2 cellular contexts compared by ENCODE assay signal in the genomic region with DNA sequence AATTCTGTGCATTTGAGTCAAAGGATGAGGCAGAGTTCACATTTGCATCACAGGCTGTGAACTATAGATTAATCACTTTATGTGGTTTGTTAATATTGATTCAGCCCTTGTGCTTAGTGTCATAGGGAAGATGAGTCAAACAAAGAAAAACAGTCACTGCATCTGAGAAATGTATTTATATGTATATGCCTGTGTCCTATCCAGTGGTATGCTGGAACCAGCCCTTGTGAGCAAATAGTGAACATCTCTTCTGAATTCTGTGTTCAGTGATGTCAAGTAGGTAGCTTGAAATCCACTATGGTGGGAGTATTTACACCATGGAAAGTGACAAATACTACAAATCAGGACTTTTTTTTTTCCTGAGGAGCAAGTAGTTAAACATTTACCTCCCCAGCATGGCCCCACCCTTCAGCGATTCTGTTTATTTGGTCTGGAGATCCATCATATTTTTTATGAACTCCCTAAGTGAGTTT.
TF ChIP-seq lines count a peak whose summit lies in the region.

No MANE protein-coding gene starts in this region.

TF ChIP-seq in A549, 52 proteins besides CTCF, POLR2A, EP300 and RAD21 (continued from another document):
- TF ChIP-seq FOSL2 (IDR thresholded peaks at IDR 0.05) (no peak), FOSL2 (CRISPR knock-in tag; IDR thresholded peaks at IDR 0.05) (peak; percentile 83), TP53 (CRISPR knock-in tag; IDR thresholded peaks at IDR 0.05) (no peak)
- TF ChIP-seq, protein P1, sequence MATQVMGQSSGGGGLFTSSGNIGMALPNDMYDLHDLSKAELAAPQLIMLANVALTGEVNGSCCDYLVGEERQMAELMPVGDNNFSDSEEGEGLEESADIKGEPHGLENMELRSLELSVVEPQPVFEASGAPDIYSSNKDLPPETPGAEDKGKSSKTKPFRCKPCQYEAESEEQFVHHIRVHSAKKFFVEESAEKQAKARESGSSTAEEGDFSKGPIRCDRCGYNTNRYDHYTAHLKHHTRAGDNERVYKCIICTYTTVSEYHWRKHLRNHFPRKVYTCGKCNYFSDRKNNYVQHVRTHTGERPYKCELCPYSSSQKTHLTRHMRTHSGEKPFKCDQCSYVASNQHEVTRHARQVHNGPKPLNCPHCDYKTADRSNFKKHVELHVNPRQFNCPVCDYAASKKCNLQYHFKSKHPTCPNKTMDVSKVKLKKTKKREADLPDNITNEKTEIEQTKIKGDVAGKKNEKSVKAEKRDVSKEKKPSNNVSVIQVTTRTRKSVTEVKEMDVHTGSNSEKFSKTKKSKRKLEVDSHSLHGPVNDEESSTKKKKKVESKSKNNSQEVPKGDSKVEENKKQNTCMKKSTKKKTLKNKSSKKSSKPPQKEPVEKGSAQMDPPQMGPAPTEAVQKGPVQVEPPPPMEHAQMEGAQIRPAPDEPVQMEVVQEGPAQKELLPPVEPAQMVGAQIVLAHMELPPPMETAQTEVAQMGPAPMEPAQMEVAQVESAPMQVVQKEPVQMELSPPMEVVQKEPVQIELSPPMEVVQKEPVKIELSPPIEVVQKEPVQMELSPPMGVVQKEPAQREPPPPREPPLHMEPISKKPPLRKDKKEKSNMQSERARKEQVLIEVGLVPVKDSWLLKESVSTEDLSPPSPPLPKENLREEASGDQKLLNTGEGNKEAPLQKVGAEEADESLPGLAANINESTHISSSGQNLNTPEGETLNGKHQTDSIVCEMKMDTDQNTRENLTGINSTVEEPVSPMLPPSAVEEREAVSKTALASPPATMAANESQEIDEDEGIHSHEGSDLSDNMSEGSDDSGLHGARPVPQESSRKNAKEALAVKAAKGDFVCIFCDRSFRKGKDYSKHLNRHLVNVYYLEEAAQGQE (IDR thresholded peaks at IDR 0.05): no peak

TF ChIP-seq in SK-N-SH, 30 proteins besides CTCF, POLR2A, EP300 and RAD21 (continued from another document):
- TF ChIP-seq, protein P2, sequence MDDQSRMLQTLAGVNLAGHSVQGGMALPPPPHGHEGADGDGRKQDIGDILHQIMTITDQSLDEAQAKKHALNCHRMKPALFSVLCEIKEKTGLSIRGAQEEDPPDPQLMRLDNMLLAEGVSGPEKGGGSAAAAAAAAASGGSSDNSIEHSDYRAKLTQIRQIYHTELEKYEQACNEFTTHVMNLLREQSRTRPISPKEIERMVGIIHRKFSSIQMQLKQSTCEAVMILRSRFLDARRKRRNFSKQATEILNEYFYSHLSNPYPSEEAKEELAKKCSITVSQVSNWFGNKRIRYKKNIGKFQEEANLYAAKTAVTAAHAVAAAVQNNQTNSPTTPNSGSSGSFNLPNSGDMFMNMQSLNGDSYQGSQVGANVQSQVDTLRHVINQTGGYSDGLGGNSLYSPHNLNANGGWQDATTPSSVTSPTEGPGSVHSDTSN (IDR thresholded peaks at IDR 0.05): 0 out of 2 replicates have a peak, but pooled peaks have one; percentile 10
- no peak for TF ChIP-seq MEF2A (IDR thresholded peaks at IDR 0.05; ENCODE audit: borderline replicate concordance, low read depth)
- peak; percentile 10; the same call in 1 of the 2 replicates for TF ChIP-seq POLR2AphosphoS5 (IDR thresholded peaks at IDR 0.05; ENCODE audit: low read depth, low read length)
- TF ChIP-seq, protein P3, sequence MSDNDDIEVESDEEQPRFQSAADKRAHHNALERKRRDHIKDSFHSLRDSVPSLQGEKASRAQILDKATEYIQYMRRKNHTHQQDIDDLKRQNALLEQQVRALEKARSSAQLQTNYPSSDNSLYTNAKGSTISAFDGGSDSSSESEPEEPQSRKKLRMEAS (IDR thresholded peaks at IDR 0.05; ENCODE audit: low read depth): no peak
- TF ChIP-seq JUND (IDR thresholded peaks at IDR 0.05): peak; percentile 32; the same call in 1 of the 2 replicates
